Comparison of ENCODE assay signal across 1 cellular context in the genomic region with DNA sequence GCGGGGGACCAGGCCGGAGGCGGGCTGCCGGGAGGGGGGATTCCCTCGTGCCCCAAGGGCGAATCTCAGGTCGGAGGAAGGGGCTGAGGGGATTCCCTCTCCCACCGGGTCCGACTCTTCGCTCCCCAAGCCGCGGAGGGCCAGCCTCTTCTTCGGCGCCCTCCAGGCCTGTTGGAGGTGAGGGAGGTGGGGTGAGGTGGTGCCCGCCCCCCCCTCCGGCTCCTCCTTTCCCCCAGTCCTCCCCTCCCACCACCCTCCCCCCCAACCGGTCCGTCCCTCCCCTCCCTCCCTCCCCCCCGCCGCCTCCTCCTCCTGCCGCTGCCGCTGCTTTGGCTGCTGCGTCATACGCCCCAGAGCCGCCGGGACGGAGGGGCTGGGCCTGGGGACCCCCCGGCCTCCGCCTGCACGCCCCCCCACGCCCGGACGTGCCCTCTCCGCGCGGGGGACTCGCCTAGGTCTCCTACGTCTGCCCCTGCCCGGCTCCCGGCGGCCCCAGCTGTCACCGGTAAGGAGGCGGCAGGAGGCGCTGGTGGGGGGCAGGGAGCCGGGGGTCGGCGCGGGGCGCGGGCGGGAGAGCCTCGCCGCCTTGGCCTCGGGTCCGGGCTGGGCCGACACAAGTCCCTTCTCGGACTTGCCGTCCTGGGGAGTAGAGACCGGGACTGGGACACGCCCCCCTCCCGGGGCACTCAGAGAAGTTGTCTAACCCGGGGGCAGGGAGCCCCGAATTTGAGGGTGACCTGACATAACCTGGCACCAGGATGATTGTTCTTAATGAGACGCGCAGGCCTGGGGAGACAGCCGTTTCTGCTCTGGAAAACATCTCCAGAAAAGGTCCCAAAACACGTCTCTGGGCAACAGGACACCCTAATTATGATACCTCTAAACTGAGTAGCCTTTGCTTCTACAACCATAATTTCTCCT.
TF ChIP-seq lines count a peak whose summit lies in the region.

A gene (plus strand): TSS at position 304 of the 921 bp plus-strand sequence. CDS start 1,250 bp downstream, outside the sequence.

TF ChIP-seq in HepG2, 621 proteins besides CTCF, POLR2A, EP300 and RAD21 (continued from another document and continues in another):
- TF ChIP-seq, protein P1, sequence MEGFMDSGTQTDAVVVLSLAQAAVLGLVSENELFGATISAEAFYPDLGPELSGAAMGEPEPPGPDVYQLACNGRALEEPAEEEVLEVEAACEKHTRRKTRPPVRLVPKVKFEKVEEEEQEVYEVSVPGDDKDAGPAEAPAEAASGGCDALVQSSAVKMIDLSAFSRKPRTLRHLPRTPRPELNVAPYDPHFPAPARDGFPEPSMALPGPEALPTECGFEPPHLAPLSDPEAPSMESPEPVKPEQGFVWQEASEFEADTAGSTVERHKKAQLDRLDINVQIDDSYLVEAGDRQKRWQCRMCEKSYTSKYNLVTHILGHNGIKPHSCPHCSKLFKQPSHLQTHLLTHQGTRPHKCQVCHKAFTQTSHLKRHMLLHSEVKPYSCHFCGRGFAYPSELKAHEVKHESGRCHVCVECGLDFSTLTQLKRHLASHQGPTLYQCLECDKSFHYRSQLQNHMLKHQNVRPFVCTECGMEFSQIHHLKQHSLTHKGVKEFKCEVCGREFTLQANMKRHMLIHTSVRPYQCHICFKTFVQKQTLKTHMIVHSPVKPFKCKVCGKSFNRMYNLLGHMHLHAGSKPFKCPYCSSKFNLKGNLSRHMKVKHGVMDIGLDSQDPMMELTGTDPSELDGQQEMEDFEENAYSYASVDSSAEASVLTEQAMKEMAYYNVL (CRISPR knock-in tag; IDR thresholded peaks at IDR 0.05; ENCODE audit: borderline replicate concordance): peak; percentile 58; the same call in 1 of the 2 replicates
- TF ChIP-seq, protein P2, sequence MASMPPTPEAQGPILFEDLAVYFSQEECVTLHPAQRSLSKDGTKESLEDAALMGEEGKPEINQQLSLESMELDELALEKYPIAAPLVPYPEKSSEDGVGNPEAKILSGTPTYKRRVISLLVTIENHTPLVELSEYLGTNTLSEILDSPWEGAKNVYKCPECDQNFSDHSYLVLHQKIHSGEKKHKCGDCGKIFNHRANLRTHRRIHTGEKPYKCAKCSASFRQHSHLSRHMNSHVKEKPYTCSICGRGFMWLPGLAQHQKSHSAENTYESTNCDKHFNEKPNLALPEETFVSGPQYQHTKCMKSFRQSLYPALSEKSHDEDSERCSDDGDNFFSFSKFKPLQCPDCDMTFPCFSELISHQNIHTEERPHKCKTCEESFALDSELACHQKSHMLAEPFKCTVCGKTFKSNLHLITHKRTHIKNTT (CRISPR knock-in tag; IDR thresholded peaks at IDR 0.05): no peak
- TF ChIP-seq HOXA7 (CRISPR knock-in tag; IDR thresholded peaks at IDR 0.05) (no peak), GTF3A (CRISPR knock-in tag; conservative IDR thresholded peaks at IDR 0.05) (no peak), ZNF354B (CRISPR knock-in tag; IDR thresholded peaks at IDR 0.05) (no peak), TCF7 (IDR thresholded peaks at IDR 0.05; ENCODE audit: low read depth) (no peak), GTF2F1 (IDR thresholded peaks at IDR 0.05; ENCODE audit: low read length) (no peak), MYNN (CRISPR knock-in tag; IDR thresholded peaks at IDR 0.05; ENCODE audit: low read depth) (no peak), ZNF44 (CRISPR knock-in tag; IDR thresholded peaks at IDR 0.05) (no peak), SRSF1 (optimal IDR thresholded peaks at IDR 0.05; ENCODE audit: low read depth, low read length) (no peak), KMT2B (CRISPR knock-in tag; IDR thresholded peaks at IDR 0.05) (no peak), ZNF570 (CRISPR knock-in tag; IDR thresholded peaks at IDR 0.05; ENCODE audit: borderline replicate concordance) (no peak), ZSCAN20 (CRISPR knock-in tag; IDR thresholded peaks at IDR 0.05; ENCODE audit: borderline replicate concordance) (no peak), CEBPG (CRISPR knock-in tag; IDR thresholded peaks at IDR 0.05) (no peak), XBP1 (CRISPR knock-in tag; IDR thresholded peaks at IDR 0.05) (no peak), ZNF766 (CRISPR knock-in tag; IDR thresholded peaks at IDR 0.05; ENCODE audit: borderline replicate concordance) (no peak), PITX1 (CRISPR knock-in tag; IDR thresholded peaks at IDR 0.05) (peak; percentile 20; the same call in 1 of the 2 replicates), MATR3 (CRISPR knock-in tag; IDR thresholded peaks at IDR 0.05) (no peak), HMG20B (CRISPR knock-in tag; conservative IDR thresholded peaks at IDR 0.05) (no peak), HNRNPL (IDR thresholded peaks at IDR 0.05; ENCODE audit: low read depth, low read length) (no peak), ZNF496 (CRISPR knock-in tag; IDR thresholded peaks at IDR 0.05; ENCODE audit: insufficient replicate concordance) (no peak), ZNF138 (CRISPR knock-in tag; IDR thresholded peaks at IDR 0.05; ENCODE audit: low read depth) (no peak), GLI4 (CRISPR knock-in tag; IDR thresholded peaks at IDR 0.05; ENCODE audit: borderline replicate concordance) (no peak), SNAPC2 (CRISPR knock-in tag; IDR thresholded peaks at IDR 0.05) (0 out of 2 replicates have a peak, but pooled peaks have one; percentile 8), ZNF768 (CRISPR knock-in tag; IDR thresholded peaks at IDR 0.05) (no peak; the same call in 1 of the 2 replicates), CHD4 (IDR thresholded peaks at IDR 0.05; ENCODE audit: borderline replicate concordance, low read length) (no peak), ZNF33A (CRISPR knock-in tag; IDR thresholded peaks at IDR 0.05; ENCODE audit: borderline replicate concordance) (no peak)
- TF ChIP-seq, protein P3, sequence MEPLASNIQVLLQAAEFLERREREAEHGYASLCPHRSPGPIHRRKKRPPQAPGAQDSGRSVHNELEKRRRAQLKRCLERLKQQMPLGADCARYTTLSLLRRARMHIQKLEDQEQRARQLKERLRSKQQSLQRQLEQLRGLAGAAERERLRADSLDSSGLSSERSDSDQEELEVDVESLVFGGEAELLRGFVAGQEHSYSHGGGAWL (CRISPR knock-in tag; IDR thresholded peaks at IDR 0.05): peak; percentile 65; the same call in 1 of the 2 replicates
- TF ChIP-seq, protein P4, sequence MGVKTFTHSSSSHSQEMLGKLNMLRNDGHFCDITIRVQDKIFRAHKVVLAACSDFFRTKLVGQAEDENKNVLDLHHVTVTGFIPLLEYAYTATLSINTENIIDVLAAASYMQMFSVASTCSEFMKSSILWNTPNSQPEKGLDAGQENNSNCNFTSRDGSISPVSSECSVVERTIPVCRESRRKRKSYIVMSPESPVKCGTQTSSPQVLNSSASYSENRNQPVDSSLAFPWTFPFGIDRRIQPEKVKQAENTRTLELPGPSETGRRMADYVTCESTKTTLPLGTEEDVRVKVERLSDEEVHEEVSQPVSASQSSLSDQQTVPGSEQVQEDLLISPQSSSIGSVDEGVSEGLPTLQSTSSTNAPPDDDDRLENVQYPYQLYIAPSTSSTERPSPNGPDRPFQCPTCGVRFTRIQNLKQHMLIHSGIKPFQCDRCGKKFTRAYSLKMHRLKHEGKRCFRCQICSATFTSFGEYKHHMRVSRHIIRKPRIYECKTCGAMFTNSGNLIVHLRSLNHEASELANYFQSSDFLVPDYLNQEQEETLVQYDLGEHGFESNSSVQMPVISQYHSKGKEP (CRISPR knock-in tag; IDR thresholded peaks at IDR 0.05): no peak
- TF ChIP-seq, protein P5, sequence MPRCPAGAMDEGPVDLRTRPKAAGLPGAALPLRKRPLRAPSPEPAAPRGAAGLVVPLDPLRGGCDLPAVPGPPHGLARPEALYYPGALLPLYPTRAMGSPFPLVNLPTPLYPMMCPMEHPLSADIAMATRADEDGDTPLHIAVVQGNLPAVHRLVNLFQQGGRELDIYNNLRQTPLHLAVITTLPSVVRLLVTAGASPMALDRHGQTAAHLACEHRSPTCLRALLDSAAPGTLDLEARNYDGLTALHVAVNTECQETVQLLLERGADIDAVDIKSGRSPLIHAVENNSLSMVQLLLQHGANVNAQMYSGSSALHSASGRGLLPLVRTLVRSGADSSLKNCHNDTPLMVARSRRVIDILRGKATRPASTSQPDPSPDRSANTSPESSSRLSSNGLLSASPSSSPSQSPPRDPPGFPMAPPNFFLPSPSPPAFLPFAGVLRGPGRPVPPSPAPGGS (CRISPR knock-in tag; IDR thresholded peaks at IDR 0.05): 0 out of 2 replicates have a peak, but pooled peaks have one; percentile 29
- TF ChIP-seq, protein P6, sequence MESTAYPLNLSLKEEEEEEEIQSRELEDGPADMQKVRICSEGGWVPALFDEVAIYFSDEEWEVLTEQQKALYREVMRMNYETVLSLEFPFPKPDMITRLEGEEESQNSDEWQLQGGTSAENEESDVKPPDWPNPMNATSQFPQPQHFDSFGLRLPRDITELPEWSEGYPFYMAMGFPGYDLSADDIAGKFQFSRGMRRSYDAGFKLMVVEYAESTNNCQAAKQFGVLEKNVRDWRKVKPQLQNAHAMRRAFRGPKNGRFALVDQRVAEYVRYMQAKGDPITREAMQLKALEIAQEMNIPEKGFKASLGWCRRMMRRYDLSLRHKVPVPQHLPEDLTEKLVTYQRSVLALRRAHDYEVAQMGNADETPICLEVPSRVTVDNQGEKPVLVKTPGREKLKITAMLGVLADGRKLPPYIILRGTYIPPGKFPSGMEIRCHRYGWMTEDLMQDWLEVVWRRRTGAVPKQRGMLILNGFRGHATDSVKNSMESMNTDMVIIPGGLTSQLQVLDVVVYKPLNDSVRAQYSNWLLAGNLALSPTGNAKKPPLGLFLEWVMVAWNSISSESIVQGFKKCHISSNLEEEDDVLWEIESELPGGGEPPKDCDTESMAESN (CRISPR knock-in tag; conservative IDR thresholded peaks at IDR 0.05): no peak
- TF ChIP-seq, protein P7, sequence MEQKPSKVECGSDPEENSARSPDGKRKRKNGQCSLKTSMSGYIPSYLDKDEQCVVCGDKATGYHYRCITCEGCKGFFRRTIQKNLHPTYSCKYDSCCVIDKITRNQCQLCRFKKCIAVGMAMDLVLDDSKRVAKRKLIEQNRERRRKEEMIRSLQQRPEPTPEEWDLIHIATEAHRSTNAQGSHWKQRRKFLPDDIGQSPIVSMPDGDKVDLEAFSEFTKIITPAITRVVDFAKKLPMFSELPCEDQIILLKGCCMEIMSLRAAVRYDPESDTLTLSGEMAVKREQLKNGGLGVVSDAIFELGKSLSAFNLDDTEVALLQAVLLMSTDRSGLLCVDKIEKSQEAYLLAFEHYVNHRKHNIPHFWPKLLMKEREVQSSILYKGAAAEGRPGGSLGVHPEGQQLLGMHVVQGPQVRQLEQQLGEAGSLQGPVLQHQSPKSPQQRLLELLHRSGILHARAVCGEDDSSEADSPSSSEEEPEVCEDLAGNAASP (CRISPR knock-in tag; IDR thresholded peaks at IDR 0.05; ENCODE audit: borderline replicate concordance): peak; percentile 16; the same call in 1 of the 2 replicates
- TF ChIP-seq, protein P8, sequence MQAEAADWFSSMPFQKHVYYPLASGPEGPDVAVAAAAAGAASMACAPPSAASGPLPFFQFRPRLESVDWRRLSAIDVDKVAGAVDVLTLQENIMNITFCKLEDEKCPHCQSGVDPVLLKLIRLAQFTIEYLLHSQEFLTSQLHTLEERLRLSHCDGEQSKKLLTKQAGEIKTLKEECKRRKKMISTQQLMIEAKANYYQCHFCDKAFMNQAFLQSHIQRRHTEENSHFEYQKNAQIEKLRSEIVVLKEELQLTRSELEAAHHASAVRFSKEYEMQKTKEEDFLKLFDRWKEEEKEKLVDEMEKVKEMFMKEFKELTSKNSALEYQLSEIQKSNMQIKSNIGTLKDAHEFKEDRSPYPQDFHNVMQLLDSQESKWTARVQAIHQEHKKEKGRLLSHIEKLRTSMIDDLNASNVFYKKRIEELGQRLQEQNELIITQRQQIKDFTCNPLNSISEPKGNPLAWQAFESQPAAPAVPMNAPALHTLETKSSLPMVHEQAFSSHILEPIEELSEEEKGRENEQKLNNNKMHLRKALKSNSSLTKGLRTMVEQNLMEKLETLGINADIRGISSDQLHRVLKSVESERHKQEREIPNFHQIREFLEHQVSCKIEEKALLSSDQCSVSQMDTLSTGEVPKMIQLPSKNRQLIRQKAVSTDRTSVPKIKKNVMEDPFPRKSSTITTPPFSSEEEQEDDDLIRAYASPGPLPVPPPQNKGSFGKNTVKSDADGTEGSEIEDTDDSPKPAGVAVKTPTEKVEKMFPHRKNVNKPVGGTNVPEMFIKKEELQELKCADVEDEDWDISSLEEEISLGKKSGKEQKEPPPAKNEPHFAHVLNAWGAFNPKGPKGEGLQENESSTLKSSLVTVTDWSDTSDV (CRISPR knock-in tag; IDR thresholded peaks at IDR 0.05): no peak
- TF ChIP-seq, protein P9, sequence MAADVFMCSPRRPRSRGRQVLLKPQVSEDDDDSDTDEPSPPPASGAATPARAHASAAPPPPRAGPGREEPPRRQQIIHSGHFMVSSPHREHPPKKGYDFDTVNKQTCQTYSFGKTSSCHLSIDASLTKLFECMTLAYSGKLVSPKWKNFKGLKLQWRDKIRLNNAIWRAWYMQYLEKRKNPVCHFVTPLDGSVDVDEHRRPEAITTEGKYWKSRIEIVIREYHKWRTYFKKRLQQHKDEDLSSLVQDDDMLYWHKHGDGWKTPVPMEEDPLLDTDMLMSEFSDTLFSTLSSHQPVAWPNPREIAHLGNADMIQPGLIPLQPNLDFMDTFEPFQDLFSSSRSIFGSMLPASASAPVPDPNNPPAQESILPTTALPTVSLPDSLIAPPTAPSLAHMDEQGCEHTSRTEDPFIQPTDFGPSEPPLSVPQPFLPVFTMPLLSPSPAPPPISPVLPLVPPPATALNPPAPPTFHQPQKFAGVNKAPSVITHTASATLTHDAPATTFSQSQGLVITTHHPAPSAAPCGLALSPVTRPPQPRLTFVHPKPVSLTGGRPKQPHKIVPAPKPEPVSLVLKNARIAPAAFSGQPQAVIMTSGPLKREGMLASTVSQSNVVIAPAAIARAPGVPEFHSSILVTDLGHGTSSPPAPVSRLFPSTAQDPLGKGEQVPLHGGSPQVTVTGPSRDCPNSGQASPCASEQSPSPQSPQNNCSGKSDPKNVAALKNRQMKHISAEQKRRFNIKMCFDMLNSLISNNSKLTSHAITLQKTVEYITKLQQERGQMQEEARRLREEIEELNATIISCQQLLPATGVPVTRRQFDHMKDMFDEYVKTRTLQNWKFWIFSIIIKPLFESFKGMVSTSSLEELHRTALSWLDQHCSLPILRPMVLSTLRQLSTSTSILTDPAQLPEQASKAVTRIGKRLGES (CRISPR knock-in tag; IDR thresholded peaks at IDR 0.05; ENCODE audit: borderline replicate concordance): no peak
- TF ChIP-seq, protein P10, sequence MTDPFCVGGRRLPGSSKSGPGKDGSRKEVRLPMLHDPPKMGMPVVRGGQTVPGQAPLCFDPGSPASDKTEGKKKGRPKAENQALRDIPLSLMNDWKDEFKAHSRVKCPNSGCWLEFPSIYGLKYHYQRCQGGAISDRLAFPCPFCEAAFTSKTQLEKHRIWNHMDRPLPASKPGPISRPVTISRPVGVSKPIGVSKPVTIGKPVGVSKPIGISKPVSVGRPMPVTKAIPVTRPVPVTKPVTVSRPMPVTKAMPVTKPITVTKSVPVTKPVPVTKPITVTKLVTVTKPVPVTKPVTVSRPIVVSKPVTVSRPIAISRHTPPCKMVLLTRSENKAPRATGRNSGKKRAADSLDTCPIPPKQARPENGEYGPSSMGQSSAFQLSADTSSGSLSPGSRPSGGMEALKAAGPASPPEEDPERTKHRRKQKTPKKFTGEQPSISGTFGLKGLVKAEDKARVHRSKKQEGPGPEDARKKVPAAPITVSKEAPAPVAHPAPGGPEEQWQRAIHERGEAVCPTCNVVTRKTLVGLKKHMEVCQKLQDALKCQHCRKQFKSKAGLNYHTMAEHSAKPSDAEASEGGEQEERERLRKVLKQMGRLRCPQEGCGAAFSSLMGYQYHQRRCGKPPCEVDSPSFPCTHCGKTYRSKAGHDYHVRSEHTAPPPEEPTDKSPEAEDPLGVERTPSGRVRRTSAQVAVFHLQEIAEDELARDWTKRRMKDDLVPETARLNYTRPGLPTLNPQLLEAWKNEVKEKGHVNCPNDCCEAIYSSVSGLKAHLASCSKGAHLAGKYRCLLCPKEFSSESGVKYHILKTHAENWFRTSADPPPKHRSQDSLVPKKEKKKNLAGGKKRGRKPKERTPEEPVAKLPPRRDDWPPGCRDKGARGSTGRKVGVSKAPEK (CRISPR knock-in tag; IDR thresholded peaks at IDR 0.05; ENCODE audit: borderline replicate concordance): no peak
- TF ChIP-seq, protein P11, sequence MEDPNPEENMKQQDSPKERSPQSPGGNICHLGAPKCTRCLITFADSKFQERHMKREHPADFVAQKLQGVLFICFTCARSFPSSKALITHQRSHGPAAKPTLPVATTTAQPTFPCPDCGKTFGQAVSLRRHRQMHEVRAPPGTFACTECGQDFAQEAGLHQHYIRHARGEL (CRISPR knock-in tag; IDR thresholded peaks at IDR 0.05): no peak
